ENCODE assay signal across 17 cellular contexts in genomic region chr6:101326411-101326810, GRCh38.
DNase-seq lines count a peak whose midpoint lies in the region; ATAC-seq and TF ChIP-seq lines count a peak whose summit lies in the region.
"Had no signal": no experiment of that assay in that cellular context is flagged by ENCODE, and none has a peak within 500 bp of the region (broad histone marks: within the 10 kb centered on the region; RNA-seq: fewer than 3 reads in every experiment).

No MANE protein-coding gene starts in this region.

- no peak overlapping the region for H3K4me2 ChIP-seq in GM23338
- H3K4me2 ChIP-seq: A549; BLaER1 treated with 17β-estradiol and CSF1 and Interleukin-3, amounts not matched to agents 10 nM and 100 nM had no signal

- H3K27me3 ChIP-seq in GM23338 (ENCODE audit: insufficient read depth) (no peaks in the 10 kb centered on the region), endodermal cell (ENCODE audit: control insufficient read depth, insufficient read depth, low read length, poor library complexity, severe bottlenecking) (no peaks in the 10 kb centered on the region)
- H3K27me3 ChIP-seq: BLaER1 treated with 17β-estradiol and CSF1 and Interleukin-3, amounts not matched to agents 10 nM and 100 nM had no signal

- H3K27ac ChIP-seq in GM23338 (ENCODE audit: low read depth) (no peak overlapping the region), endodermal cell (ENCODE audit: low read depth, low read length) (no peak overlapping the region)
- H3K27ac ChIP-seq: 22Rv1; A549; BLaER1 treated with 17β-estradiol and CSF1 and Interleukin-3, amounts not matched to agents 10 nM and 100 nM; C4-2B had no signal

- H3K4me1 Mint-ChIP-seq in GM23338 (peaks cover 6% of the 10 kb centered on the region; the same call in 2 of the 3 replicates), endodermal cell (peaks cover 4% of the 10 kb centered on the region), progenitor cell of endocrine pancreas (ENCODE audit: low read depth) (peaks cover 8% of the 10 kb centered on the region)
- H3K4me1 Mint-ChIP-seq: B cell had no signal

- ATAC-seq in GM23338 (no peak), GM21528 (IDR thresholded peaks at IDR 0.05; ENCODE audit: low FRiP score, unreplicated experiment) (no peak), HG03095 (IDR thresholded peaks at IDR 0.05; ENCODE audit: unreplicated experiment) (no peak)
- ATAC-seq: A549; CD8-positive, alpha-beta T cell had no signal

- H4K20me1 ChIP-seq in GM23338 (replicated peaks; ENCODE audit: insufficient read depth) = no peaks in the 10 kb centered on the region
- H4K20me1 ChIP-seq: BLaER1 treated with 17β-estradiol and CSF1 and Interleukin-3, amounts not matched to agents 10 nM and 100 nM had no signal

- no peaks in the 10 kb centered on the region for H3K36me3 ChIP-seq in GM23338 (ENCODE audit: insufficient read depth)
- no peaks in the 10 kb centered on the region for H3K36me3 ChIP-seq in endodermal cell (ENCODE audit: control insufficient read depth, insufficient read depth, low read length)
- H3K36me3 ChIP-seq: BLaER1 treated with 17β-estradiol and CSF1 and Interleukin-3, amounts not matched to agents 10 nM and 100 nM had no signal

- H3F3A ChIP-seq in GM23338 (replicated peaks; ENCODE audit: low read depth) = no peaks in the 10 kb centered on the region

- H3K9me2 ChIP-seq in GM23338 (ENCODE audit: insufficient read depth) = no peaks in the 10 kb centered on the region

- no peaks in the 10 kb centered on the region for H3K27me3 Mint-ChIP-seq in GM23338 (ENCODE audit: insufficient read depth, low read depth, poor library complexity)
- H3K27me3 Mint-ChIP-seq in endodermal cell (ENCODE audit: insufficient read depth) = no peaks in the 10 kb centered on the region
- no peaks in the 10 kb centered on the region for H3K27me3 Mint-ChIP-seq in progenitor cell of endocrine pancreas
- H3K27me3 Mint-ChIP-seq: B cell; CD4-positive, alpha-beta T cell had no signal

- H3K4me3 ChIP-seq in GM23338 (no peak overlapping the region), endodermal cell (ENCODE audit: low read length) (no peak overlapping the region)
- H3K4me3 ChIP-seq: A549; BLaER1 treated with 17β-estradiol and CSF1 and Interleukin-3, amounts not matched to agents 10 nM and 100 nM had no signal

- H3K27ac Mint-ChIP-seq in GM23338 = peak overlapping the region; percentile 31; the same call in 1 of the 2 replicates
- peak overlapping the region; percentile 46 for H3K27ac Mint-ChIP-seq in endodermal cell
- peak overlapping the region; percentile 52 for H3K27ac Mint-ChIP-seq in progenitor cell of endocrine pancreas
- H3K27ac Mint-ChIP-seq: B cell; CD4-positive, alpha-beta T cell; CD8-positive, alpha-beta T cell had no signal

- H3K9me3 Mint-ChIP-seq in GM23338 (no peaks in the 10 kb centered on the region), endodermal cell (no peaks in the 10 kb centered on the region), progenitor cell of endocrine pancreas (ENCODE audit: low read depth) (no peaks in the 10 kb centered on the region)
- H3K9me3 Mint-ChIP-seq: CD8-positive, alpha-beta T cell had no signal

- H3K79me2 ChIP-seq in GM23338 (replicated peaks; ENCODE audit: insufficient read depth) = no peaks in the 10 kb centered on the region

- TF ChIP-seq CTCF in GM23338 (conservative IDR thresholded peaks at IDR 0.05; ENCODE audit: low read depth in 2 of 2) (no peak), endodermal cell (conservative IDR thresholded peaks at IDR 0.05) (no peak), progenitor cell of endocrine pancreas (IDR thresholded peaks at IDR 0.05; ENCODE audit: unreplicated experiment) (no peak)

- H3K4me1 ChIP-seq in GM23338 (ENCODE audit: insufficient read depth) (peaks cover 9% of the 10 kb centered on the region; the same call in 1 of the 2 replicates), endodermal cell (ENCODE audit: control insufficient read depth, insufficient read depth, low read length) (no peaks in the 10 kb centered on the region)
- H3K4me1 ChIP-seq: A549; BLaER1 treated with 17β-estradiol and CSF1 and Interleukin-3, amounts not matched to agents 10 nM and 100 nM; Caco-2 had no signal

- no peaks in the 10 kb centered on the region for H3K36me3 Mint-ChIP-seq in GM23338 (ENCODE audit: low read depth)
- no peaks in the 10 kb centered on the region for H3K36me3 Mint-ChIP-seq in endodermal cell (ENCODE audit: low read depth)
- no peaks in the 10 kb centered on the region for H3K36me3 Mint-ChIP-seq in progenitor cell of endocrine pancreas (ENCODE audit: insufficient read depth)
- H3K36me3 Mint-ChIP-seq: CD8-positive, alpha-beta T cell had no signal

- H3K9ac ChIP-seq in endodermal cell (ENCODE audit: extremely low read depth, low read length, poor library complexity, severe bottlenecking) = no peak overlapping the region
- H3K9ac ChIP-seq: BLaER1 treated with 17β-estradiol and CSF1 and Interleukin-3, amounts not matched to agents 10 nM and 100 nM had no signal

- H3K9me3 ChIP-seq in endodermal cell (ENCODE audit: control insufficient read depth, low read length) = no peaks in the 10 kb centered on the region
- H3K9me3 ChIP-seq: A549; BLaER1 treated with 17β-estradiol and CSF1 and Interleukin-3, amounts not matched to agents 10 nM and 100 nM; Caco-2 had no signal

- H3K4me3 Mint-ChIP-seq in GM23338 (no peak overlapping the region), endodermal cell (no peak overlapping the region), progenitor cell of endocrine pancreas (ENCODE audit: low read depth) (no peak overlapping the region)
- H3K4me3 Mint-ChIP-seq: B cell; CD4-positive, alpha-beta T cell; CD8-positive, alpha-beta T cell had no signal

- DNase-seq in GM23338 (ENCODE audit: low spot score) (no peak), endodermal cell (no peak), progenitor cell of endocrine pancreas (ENCODE audit: low spot score, unreplicated experiment) (no peak)
- DNase-seq: AML-193; Caco-2; Calu3; CD4-positive, alpha-beta T cell; CD8-positive, alpha-beta T cell; DMS79 treated with DMSO at 0.1 percent for 48 hours; GF-D8 had no signal

- H2AFZ ChIP-seq in GM23338 = no peak overlapping the region

TF ChIP-seq in GM23338, 12 proteins besides CTCF, POLR2A, EP300 and RAD21:
- no peak for TF ChIP-seq ETS1 (IDR thresholded peaks at IDR 0.05)
- no peak for TF ChIP-seq CREB1 (CRISPR knock-in tag; IDR thresholded peaks at IDR 0.05; ENCODE audit: low read depth)
- TF ChIP-seq EZH2 (IDR thresholded peaks at IDR 0.05; ENCODE audit: low read depth, unreplicated experiment) = no peak
- no peak for TF ChIP-seq JUNB (IDR thresholded peaks at IDR 0.05; ENCODE audit: unreplicated experiment)
- no peak for TF ChIP-seq STAT1 (IDR thresholded peaks at IDR 0.05; ENCODE audit: unreplicated experiment)
- no peak for TF ChIP-seq EZH2phosphoT487 (IDR thresholded peaks at IDR 0.05; ENCODE audit: unreplicated experiment)
- TF ChIP-seq NANOG (IDR thresholded peaks at IDR 0.05; ENCODE audit: borderline replicate concordance) = no peak
